In the genomic region with DNA sequence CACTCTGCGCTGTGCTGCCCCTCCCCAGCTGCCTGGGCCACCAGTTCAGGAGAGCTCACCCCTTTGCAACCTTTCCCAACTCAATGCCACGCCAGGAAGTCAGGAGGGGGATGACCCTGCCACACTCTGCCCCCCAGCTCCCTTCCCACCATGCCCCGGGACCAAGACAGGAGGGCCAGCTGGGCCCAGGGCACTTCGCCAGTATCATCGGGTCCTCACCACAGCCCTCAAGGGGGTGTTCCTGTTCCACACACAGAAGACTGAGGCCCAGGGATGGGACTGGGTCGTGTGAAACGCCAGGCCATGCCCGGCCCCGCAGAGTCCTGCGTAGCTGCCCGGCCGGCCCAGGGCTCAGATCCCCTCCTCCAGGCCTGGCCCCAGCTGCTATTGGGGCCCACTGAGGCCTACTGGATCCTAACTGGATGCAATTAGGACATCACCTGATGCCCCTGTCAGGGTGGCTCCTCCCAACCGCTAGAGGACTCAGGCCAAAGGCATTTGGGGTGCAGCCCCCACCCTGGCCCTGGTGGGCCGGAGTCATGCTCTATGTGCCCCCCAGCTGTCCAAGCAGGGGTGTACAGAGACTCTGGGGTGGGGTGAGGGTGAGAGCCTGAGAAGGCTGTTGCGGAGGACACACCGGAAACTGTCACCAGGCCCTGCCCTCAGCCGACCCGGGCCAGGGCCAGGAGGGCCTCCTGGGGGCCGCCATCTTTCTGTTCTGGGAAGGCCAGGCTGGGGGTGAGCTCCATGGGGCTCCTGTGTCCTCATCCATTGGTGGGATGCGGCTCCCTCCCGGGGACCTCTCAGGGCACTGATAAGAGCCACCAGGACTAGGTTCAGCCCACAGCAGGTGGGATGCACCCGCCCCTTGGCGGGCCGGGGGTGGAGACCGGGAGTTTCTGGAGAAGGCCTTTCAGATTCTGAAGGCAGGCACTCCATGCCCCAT, we compare ENCODE assay signal across 1 cellular context.
TF ChIP-seq lines count a peak whose summit lies in the region.

No MANE protein-coding gene starts in this region.

TF ChIP-seq in HepG2, 621 proteins besides CTCF, POLR2A, EP300 and RAD21 (continued from another document and continues in another):
- TF ChIP-seq, protein P1, sequence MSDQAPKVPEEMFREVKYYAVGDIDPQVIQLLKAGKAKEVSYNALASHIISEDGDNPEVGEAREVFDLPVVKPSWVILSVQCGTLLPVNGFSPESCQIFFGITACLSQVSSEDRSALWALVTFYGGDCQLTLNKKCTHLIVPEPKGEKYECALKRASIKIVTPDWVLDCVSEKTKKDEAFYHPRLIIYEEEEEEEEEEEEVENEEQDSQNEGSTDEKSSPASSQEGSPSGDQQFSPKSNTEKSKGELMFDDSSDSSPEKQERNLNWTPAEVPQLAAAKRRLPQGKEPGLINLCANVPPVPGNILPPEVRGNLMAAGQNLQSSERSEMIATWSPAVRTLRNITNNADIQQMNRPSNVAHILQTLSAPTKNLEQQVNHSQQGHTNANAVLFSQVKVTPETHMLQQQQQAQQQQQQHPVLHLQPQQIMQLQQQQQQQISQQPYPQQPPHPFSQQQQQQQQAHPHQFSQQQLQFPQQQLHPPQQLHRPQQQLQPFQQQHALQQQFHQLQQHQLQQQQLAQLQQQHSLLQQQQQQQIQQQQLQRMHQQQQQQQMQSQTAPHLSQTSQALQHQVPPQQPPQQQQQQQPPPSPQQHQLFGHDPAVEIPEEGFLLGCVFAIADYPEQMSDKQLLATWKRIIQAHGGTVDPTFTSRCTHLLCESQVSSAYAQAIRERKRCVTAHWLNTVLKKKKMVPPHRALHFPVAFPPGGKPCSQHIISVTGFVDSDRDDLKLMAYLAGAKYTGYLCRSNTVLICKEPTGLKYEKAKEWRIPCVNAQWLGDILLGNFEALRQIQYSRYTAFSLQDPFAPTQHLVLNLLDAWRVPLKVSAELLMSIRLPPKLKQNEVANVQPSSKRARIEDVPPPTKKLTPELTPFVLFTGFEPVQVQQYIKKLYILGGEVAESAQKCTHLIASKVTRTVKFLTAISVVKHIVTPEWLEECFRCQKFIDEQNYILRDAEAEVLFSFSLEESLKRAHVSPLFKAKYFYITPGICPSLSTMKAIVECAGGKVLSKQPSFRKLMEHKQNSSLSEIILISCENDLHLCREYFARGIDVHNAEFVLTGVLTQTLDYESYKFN (CRISPR knock-in tag; conservative IDR thresholded peaks at IDR 0.05): peak; percentile 52
- no peak; the same call in 1 of the 2 replicates for TF ChIP-seq ZFP1 (CRISPR knock-in tag; IDR thresholded peaks at IDR 0.05)
- TF ChIP-seq, protein P2, sequence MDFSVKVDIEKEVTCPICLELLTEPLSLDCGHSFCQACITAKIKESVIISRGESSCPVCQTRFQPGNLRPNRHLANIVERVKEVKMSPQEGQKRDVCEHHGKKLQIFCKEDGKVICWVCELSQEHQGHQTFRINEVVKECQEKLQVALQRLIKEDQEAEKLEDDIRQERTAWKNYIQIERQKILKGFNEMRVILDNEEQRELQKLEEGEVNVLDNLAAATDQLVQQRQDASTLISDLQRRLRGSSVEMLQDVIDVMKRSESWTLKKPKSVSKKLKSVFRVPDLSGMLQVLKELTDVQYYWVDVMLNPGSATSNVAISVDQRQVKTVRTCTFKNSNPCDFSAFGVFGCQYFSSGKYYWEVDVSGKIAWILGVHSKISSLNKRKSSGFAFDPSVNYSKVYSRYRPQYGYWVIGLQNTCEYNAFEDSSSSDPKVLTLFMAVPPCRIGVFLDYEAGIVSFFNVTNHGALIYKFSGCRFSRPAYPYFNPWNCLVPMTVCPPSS (IDR thresholded peaks at IDR 0.05): no peak
- peak; percentile 75 for TF ChIP-seq ZNF143 (CRISPR knock-in tag; IDR thresholded peaks at IDR 0.05)
- TF ChIP-seq HCFC1 (IDR thresholded peaks at IDR 0.05; ENCODE audit: low read depth, low read length): peak; percentile 30; the same call in 1 of the 2 replicates
- no peak for TF ChIP-seq SNAPC2 (CRISPR knock-in tag; IDR thresholded peaks at IDR 0.05)
- no peak; the same call in 1 of the 2 replicates for TF ChIP-seq ZNF225 (CRISPR knock-in tag; IDR thresholded peaks at IDR 0.05)
- no peak for TF ChIP-seq RBAK (CRISPR knock-in tag; IDR thresholded peaks at IDR 0.05)
- TF ChIP-seq ZFP36 (IDR thresholded peaks at IDR 0.05; ENCODE audit: borderline replicate concordance, low read depth, low read length, partially characterized antibody): no peak
- no peak for TF ChIP-seq ZNF713 (CRISPR knock-in tag; IDR thresholded peaks at IDR 0.05)
- TF ChIP-seq PHF21A (CRISPR knock-in tag; IDR thresholded peaks at IDR 0.05): peak; percentile 95
- TF ChIP-seq, protein P3, sequence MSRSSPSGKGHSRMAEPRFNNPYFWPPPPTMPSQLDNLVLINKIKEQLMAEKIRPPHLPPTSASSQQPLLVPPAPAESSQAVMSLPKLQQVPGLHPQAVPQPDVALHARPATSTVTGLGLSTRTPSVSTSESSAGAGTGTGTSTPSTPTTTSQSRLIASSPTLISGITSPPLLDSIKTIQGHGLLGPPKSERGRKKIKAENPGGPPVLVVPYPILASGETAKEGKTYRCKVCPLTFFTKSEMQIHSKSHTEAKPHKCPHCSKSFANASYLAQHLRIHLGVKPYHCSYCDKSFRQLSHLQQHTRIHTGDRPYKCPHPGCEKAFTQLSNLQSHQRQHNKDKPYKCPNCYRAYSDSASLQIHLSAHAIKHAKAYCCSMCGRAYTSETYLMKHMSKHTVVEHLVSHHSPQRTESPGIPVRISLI (CRISPR knock-in tag; IDR thresholded peaks at IDR 0.05; ENCODE audit: borderline replicate concordance): no peak
- 0 out of 2 replicates have a peak, but pooled peaks have one; percentile 8 for TF ChIP-seq FOXO1 (CRISPR knock-in tag; IDR thresholded peaks at IDR 0.05)
- no peak for TF ChIP-seq TBX3 (IDR thresholded peaks at IDR 0.05; ENCODE audit: borderline replicate concordance)
- TF ChIP-seq ZNF451 (CRISPR knock-in tag; IDR thresholded peaks at IDR 0.05): no peak
- TF ChIP-seq ZMAT3 (CRISPR knock-in tag; conservative IDR thresholded peaks at IDR 0.05): peak; percentile 76; the same call in 1 of the 2 replicates
- TF ChIP-seq, protein P4, sequence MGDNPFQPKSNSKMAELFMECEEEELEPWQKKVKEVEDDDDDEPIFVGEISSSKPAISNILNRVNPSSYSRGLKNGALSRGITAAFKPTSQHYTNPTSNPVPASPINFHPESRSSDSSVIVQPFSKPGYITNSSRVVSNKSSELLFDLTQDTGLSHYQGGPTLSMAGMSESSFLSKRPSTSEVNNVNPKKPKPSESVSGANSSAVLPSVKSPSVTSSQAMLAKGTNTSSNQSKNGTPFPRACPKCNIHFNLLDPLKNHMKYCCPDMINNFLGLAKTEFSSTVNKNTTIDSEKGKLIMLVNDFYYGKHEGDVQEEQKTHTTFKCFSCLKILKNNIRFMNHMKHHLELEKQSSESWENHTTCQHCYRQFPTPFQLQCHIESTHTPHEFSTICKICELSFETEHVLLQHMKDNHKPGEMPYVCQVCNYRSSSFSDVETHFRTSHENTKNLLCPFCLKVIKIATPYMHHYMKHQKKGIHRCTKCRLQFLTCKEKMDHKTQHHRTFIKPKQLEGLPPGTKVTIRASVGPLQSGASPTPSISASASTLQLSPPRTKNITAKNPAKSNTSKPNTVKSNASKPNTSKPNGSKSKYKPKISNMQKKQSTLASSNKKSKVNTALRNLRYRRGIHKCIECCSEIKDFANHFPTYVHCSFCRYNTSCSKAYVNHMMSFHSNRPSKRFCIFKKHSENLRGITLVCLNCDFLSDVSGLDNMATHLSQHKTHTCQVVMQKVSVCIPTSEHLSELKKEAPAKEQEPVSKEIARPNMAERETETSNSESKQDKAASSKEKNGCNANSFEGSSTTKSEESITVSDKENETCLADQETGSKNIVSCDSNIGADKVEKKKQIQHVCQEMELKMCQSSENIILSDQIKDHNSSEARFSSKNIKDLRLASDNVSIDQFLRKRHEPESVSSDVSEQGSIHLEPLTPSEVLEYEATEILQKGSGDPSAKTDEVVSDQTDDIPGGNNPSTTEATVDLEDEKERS (CRISPR knock-in tag; IDR thresholded peaks at IDR 0.05): no peak
- no peak for TF ChIP-seq GFI1 (CRISPR knock-in tag; IDR thresholded peaks at IDR 0.05; ENCODE audit: borderline replicate concordance)
- no peak for TF ChIP-seq SMARCC2 (IDR thresholded peaks at IDR 0.05)
- no peak for TF ChIP-seq ATF1 (CRISPR knock-in tag; IDR thresholded peaks at IDR 0.05)
- TF ChIP-seq ARHGAP35 (CRISPR knock-in tag; IDR thresholded peaks at IDR 0.05; ENCODE audit: borderline replicate concordance): no peak
- no peak for TF ChIP-seq ZNF552 (CRISPR knock-in tag; IDR thresholded peaks at IDR 0.05; ENCODE audit: borderline replicate concordance)
- peak; percentile 83 for TF ChIP-seq ZFP82 (CRISPR knock-in tag; IDR thresholded peaks at IDR 0.05; ENCODE audit: borderline replicate concordance)
- TF ChIP-seq MIER3 (CRISPR knock-in tag; IDR thresholded peaks at IDR 0.05; ENCODE audit: borderline replicate concordance): no peak
- TF ChIP-seq, protein P5, sequence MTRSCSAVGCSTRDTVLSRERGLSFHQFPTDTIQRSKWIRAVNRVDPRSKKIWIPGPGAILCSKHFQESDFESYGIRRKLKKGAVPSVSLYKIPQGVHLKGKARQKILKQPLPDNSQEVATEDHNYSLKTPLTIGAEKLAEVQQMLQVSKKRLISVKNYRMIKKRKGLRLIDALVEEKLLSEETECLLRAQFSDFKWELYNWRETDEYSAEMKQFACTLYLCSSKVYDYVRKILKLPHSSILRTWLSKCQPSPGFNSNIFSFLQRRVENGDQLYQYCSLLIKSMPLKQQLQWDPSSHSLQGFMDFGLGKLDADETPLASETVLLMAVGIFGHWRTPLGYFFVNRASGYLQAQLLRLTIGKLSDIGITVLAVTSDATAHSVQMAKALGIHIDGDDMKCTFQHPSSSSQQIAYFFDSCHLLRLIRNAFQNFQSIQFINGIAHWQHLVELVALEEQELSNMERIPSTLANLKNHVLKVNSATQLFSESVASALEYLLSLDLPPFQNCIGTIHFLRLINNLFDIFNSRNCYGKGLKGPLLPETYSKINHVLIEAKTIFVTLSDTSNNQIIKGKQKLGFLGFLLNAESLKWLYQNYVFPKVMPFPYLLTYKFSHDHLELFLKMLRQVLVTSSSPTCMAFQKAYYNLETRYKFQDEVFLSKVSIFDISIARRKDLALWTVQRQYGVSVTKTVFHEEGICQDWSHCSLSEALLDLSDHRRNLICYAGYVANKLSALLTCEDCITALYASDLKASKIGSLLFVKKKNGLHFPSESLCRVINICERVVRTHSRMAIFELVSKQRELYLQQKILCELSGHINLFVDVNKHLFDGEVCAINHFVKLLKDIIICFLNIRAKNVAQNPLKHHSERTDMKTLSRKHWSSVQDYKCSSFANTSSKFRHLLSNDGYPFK (CRISPR knock-in tag; IDR thresholded peaks at IDR 0.05; ENCODE audit: borderline replicate concordance): peak; percentile 71; the same call in 1 of the 2 replicates
- TF ChIP-seq, protein P6, sequence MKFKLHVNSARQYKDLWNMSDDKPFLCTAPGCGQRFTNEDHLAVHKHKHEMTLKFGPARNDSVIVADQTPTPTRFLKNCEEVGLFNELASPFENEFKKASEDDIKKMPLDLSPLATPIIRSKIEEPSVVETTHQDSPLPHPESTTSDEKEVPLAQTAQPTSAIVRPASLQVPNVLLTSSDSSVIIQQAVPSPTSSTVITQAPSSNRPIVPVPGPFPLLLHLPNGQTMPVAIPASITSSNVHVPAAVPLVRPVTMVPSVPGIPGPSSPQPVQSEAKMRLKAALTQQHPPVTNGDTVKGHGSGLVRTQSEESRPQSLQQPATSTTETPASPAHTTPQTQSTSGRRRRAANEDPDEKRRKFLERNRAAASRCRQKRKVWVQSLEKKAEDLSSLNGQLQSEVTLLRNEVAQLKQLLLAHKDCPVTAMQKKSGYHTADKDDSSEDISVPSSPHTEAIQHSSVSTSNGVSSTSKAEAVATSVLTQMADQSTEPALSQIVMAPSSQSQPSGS (CRISPR knock-in tag; IDR thresholded peaks at IDR 0.05): 0 out of 2 replicates have a peak, but pooled peaks have one; percentile 22
- TF ChIP-seq AGO2 (optimal IDR thresholded peaks at IDR 0.05; ENCODE audit: low read depth, low read length): peak; percentile 64
- TF ChIP-seq ZSCAN31 (CRISPR knock-in tag; IDR thresholded peaks at IDR 0.05; ENCODE audit: low read depth): no peak
- TF ChIP-seq PRMT3 (CRISPR knock-in tag; IDR thresholded peaks at IDR 0.05; ENCODE audit: borderline replicate concordance, low read depth): 0 out of 2 replicates have a peak, but pooled peaks have one; percentile 35
- TF ChIP-seq, protein P7, sequence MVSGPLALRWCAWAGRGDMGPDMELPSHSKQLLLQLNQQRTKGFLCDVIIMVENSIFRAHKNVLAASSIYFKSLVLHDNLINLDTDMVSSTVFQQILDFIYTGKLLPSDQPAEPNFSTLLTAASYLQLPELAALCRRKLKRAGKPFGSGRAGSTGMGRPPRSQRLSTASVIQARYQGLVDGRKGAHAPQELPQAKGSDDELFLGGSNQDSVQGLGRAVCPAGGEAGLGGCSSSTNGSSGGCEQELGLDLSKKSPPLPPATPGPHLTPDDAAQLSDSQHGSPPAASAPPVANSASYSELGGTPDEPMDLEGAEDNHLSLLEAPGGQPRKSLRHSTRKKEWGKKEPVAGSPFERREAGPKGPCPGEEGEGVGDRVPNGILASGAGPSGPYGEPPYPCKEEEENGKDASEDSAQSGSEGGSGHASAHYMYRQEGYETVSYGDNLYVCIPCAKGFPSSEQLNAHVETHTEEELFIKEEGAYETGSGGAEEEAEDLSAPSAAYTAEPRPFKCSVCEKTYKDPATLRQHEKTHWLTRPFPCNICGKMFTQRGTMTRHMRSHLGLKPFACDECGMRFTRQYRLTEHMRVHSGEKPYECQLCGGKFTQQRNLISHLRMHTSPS (CRISPR knock-in tag; IDR thresholded peaks at IDR 0.05; ENCODE audit: low read depth): peak; percentile 78
- no peak; the same call in 1 of the 2 replicates for TF ChIP-seq POLR2AphosphoS5 (IDR thresholded peaks at IDR 0.05; ENCODE audit: low read depth, low read length)
- TF ChIP-seq, protein P8, sequence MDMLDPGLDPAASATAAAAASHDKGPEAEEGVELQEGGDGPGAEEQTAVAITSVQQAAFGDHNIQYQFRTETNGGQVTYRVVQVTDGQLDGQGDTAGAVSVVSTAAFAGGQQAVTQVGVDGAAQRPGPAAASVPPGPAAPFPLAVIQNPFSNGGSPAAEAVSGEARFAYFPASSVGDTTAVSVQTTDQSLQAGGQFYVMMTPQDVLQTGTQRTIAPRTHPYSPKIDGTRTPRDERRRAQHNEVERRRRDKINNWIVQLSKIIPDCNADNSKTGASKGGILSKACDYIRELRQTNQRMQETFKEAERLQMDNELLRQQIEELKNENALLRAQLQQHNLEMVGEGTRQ (IDR thresholded peaks at IDR 0.05; ENCODE audit: low read depth, low read length): no peak
- TF ChIP-seq, protein P8 (CRISPR knock-in tag; IDR thresholded peaks at IDR 0.05; ENCODE audit: borderline replicate concordance): peak; percentile 21; the same call in 1 of the 2 replicates
- TF ChIP-seq, protein P9, sequence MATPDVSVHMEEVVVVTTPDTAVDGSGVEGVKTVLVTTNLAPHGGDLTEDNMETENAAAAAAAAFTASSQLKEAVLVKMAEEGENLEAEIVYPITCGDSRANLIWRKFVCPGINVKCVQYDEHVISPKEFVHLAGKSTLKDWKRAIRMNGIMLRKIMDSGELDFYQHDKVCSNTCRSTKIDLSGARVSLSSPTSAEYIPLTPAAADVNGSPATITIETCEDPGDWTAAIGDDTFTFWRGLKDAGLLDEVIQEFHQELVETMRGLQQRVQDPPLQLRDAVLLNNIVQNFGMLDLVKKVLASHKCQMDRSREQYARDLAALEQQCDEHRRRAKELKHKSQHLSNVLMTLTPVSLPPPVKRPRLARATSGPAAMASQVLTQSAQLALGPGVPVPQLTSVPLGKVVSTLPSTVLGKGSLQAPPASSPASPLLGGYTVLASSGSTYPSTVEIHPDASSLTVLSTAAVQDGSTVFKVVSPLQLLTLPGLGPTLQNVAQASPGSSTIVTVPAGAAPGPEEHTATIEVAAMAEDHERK (CRISPR knock-in tag; IDR thresholded peaks at IDR 0.05; ENCODE audit: low read depth): no peak
